8 cellular contexts compared by ENCODE assay signal in genomic region chr11:47714554-47715081, GRCh38. TPM values are rescaled to one million over a fixed set of nuclear protein-coding genes. Genes with fewer than 3 reads are reported as not detected.
DNase-seq lines count a peak whose midpoint lies in the region; ATAC-seq and TF ChIP-seq lines count a peak whose summit lies in the region.

No MANE protein-coding gene starts in this region.

- H3K4me1 Mint-ChIP-seq in type B pancreatic cell (ENCODE audit: unreplicated experiment), result peaks cover 15% of the 10 kb centered on the region

- H3K4me3 ChIP-seq in choroid plexus epithelial cell (ENCODE audit: low read depth, low read length) (peak overlapping the region; percentile 93), lower leg skin (ENCODE audit: low read depth, poor library complexity, severe bottlenecking) (peak overlapping the region; percentile 56)

- DNase-seq in COLO668 (lab: John Stamatoyannopoulos, UW; ENCODE audit: unreplicated experiment) (peak; percentile 37), RPMI7951 (ENCODE audit: low read depth) (peak; percentile 4), choroid plexus epithelial cell (ENCODE audit: low read depth) (peak; percentile 11), lower leg skin (ENCODE audit: low spot score in 2 of 2) (peak; percentile 18 to 89), type B pancreatic cell (ENCODE audit: extremely low spot score, unreplicated experiment) (no peak), cortex of kidney (lab: John Stamatoyannopoulos, UW) (no peak), NCI-H774 (lab: John Stamatoyannopoulos, UW) (no peak)

- no peaks in the 10 kb centered on the region for H3K9me3 Mint-ChIP-seq in type B pancreatic cell

- TF ChIP-seq POLR2A in lower leg skin (IDR thresholded peaks at IDR 0.05), result no peak

- H3K36me3 Mint-ChIP-seq in type B pancreatic cell, result peaks cover 6% of the 10 kb centered on the region

- no peaks in the 10 kb centered on the region for H3K27me3 Mint-ChIP-seq in type B pancreatic cell

- peak; percentile 7 for ATAC-seq in HG02759 (IDR thresholded peaks at IDR 0.05; ENCODE audit: unreplicated experiment)

- H3K4me3 Mint-ChIP-seq in type B pancreatic cell, result peak overlapping the region; percentile 97

- TF ChIP-seq CTCF in choroid plexus epithelial cell (conservative IDR thresholded peaks at IDR 0.05; ENCODE audit: low read depth, low read length), result no peak
- no peak for TF ChIP-seq CTCF in lower leg skin (IDR thresholded peaks at IDR 0.05)
- TF ChIP-seq CTCF in type B pancreatic cell (conservative IDR thresholded peaks at IDR 0.05), result no peak

- intact Hi-C loops in lower leg skin (cut with DNase I; ENCODE audit: low total_unique reads), result no loop called here

- H3K27ac Mint-ChIP-seq in type B pancreatic cell, result peak overlapping the region; percentile 84

- WGBS in lower leg skin, 2 donors, result 12 to 16% methylated on average over 19 of the region's 19 CpGs

RNA-seq across cellular contexts. Expression of gene AGBL2, which starts 0.6 kb away (rescaled TPM):
- 0.29 and 0.48 TPM in 2 replicates for total RNA-seq in RPMI7951 (2014; rRNA removed; shearing (Covaris generic))
- under 1 TPM in 2 of 4 donors, not detected in 2; 0.17 to 0.65 TPM for total RNA-seq in lower leg skin
- 5.8 and 5.9 TPM in 2 replicates for total RNA-seq in type B pancreatic cell (ENCODE audit: low replicate concordance)

RNA-seq across cellular contexts. Expression of gene FNBP4, which starts 52.5 kb away (rescaled TPM):
- total RNA-seq in RPMI7951 (2014; rRNA removed; shearing (Covaris generic)), result 24.0 and 27.0 TPM in 2 replicates
- 100 to 1,000 TPM in 3 of 4 donors, 10 to 100 TPM in 1; 96.1 to 302 (median 120) TPM for total RNA-seq in lower leg skin
- total RNA-seq in type B pancreatic cell (ENCODE audit: low replicate concordance), result 93.4 and 120 TPM in 2 replicates

Comparison
In these comparisons a context has a peak if more than half of its experiments do, and no peak if none do; other contexts are left out.
1. DNase-seq: peak in COLO668 (single experiment), RPMI7951 (single experiment), choroid plexus epithelial cell (single experiment) and lower leg skin (2 of 2); none in type B pancreatic cell (single experiment), cortex of kidney (single experiment) and NCI-H774 (single experiment).